ENCODE assay signal across 18 cellular contexts in the genomic region with DNA sequence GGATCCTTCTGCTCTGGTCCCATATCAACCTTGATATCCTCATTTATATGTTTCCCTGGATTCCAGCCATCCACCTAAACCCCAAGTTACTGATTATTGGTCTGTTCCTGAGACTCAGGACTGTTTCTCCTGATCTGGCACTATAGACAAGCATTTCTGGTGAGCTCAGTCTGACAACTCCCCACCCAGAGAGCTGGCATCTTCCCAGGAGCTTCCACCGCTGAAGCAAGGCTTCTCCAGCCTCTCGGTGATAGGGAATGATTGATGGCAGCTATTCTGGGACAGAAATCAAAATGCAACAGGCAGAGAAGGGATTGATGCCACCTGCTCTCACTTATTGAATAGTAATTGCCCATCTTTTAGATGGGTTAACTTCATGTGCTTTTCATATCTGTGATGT.
DNase-seq lines count a peak whose midpoint lies in the region; ATAC-seq and TF ChIP-seq lines count a peak whose summit lies in the region.
"Had no signal": no experiment of that assay in that cellular context is flagged by ENCODE, and none has a peak within 500 bp of the region (broad histone marks: within the 10 kb centered on the region; RNA-seq: fewer than 3 reads in every experiment).

No MANE protein-coding gene starts in this region.

- in situ Hi-C loops in transverse colon (cut with MboI; ENCODE audit: low pct_ligation_motif_present in 1 of 4, low pct_unique_long_range_greater_than_20kb in 1 of 4, low sequenced_read_pairs in 3 of 4), result loop anchor here in 3 of 4 donors (25.0 kb wide), 2 partner anchors 104 to 754 kb away; no protein-coding TSS in a partner anchor

- no peaks in the 10 kb centered on the region for H3K4me1 ChIP-seq in testis
- H3K4me1 ChIP-seq in transverse colon, result no peaks in the 10 kb centered on the region
- H3K4me1 ChIP-seq: A549, Caco-2 had no signal

- no peaks in the 10 kb centered on the region for H3K27me3 ChIP-seq in testis
- no peaks in the 10 kb centered on the region for H3K27me3 ChIP-seq in transverse colon

- intact Hi-C loops in left ventricle myocardium superior (cut with micrococcal nuclease) (no loop called here), cardiac septum (cut with DNase I) (no loop called here), testis (cut with DNase I; ENCODE audit: low total_unique reads) (no loop called here), transverse colon (cut with DNase I; ENCODE audit: low total_unique reads) (no loop called here)

- H3K27ac ChIP-seq in testis (no peak overlapping the region), transverse colon (no peak overlapping the region)
- H3K27ac ChIP-seq: A549, C4-2B had no signal

- no peak for TF ChIP-seq POLR2A in testis (IDR thresholded peaks at IDR 0.05)
- no peak for TF ChIP-seq POLR2A in transverse colon (IDR thresholded peaks at IDR 0.05)

- TF ChIP-seq CTCF in fibroblast of the aortic adventitia (IDR thresholded peaks at IDR 0.05; ENCODE audit: insufficient read depth, low read length) (no peak), testis (IDR thresholded peaks at IDR 0.05) (no peak), transverse colon (IDR thresholded peaks at IDR 0.05) (no peak)

- H3K9me3 ChIP-seq in testis, result no peaks in the 10 kb centered on the region
- H3K9me3 ChIP-seq in transverse colon, result no peaks in the 10 kb centered on the region
- H3K9me3 ChIP-seq: A549, Caco-2, SK-N-SH had no signal

- no peaks in the 10 kb centered on the region for H3K36me3 ChIP-seq in testis (ENCODE audit: low read depth, missing control alignments)
- H3K36me3 ChIP-seq in transverse colon, result no peaks in the 10 kb centered on the region

- DNase-seq in left ventricle myocardium superior (no peak), cardiac septum (ENCODE audit: low spot score) (no peak), NCI-H2171 (lab: John Stamatoyannopoulos, UW) (peak; percentile 87), fibroblast of the aortic adventitia (ENCODE audit: low read depth) (peak; percentile 12), testis (peak; percentile 37), transverse colon (no peak)
- no peak for DNase-seq in stimulated activated CD4-positive, alpha-beta T cell treated with anti-CD3 and anti-CD28 coated beads, Interleukin-1b, Interleukin-23, amount 100 ng/mL, for 48 hours
- DNase-seq: Caco-2; CD8-positive, alpha-beta T cell; DND-41; NCI-H1092 treated with DMSO at 0.1 percent for 48 hours; NCI-H146; NCI-H2029 treated with DMSO at 0.1 percent for 48 hours; SK-N-SH; T-helper 2 cell had no signal

- TF ChIP-seq EP300 in transverse colon (IDR thresholded peaks at IDR 0.05; ENCODE audit: low read depth), result no peak

- ATAC-seq in left ventricle myocardium superior (peak; percentile 34), GM18909 (IDR thresholded peaks at IDR 0.05; ENCODE audit: poor library complexity, unreplicated experiment) (no peak)
- ATAC-seq: A549; CD8-positive, alpha-beta T cell had no signal

- no peak overlapping the region for H3K4me3 ChIP-seq in fibroblast of the aortic adventitia (ENCODE audit: low read depth, low read length)
- H3K4me3 ChIP-seq in testis, result no peak overlapping the region
- no peak overlapping the region for H3K4me3 ChIP-seq in transverse colon
- H3K4me3 ChIP-seq: A549 had no signal

- 37 to 55% methylated on average over 2 of the region's 2 CpGs for WGBS in testis, 2 donors
- WGBS in transverse colon (ENCODE audit: low coverage in 1 of 2), 2 donors, result 38% methylated on average over 2 of the region's 2 CpGs; no CpG with 5 or more reads in 1 of the 2 donors

Comparison
In these comparisons a context has a peak if more than half of its experiments do, and no peak if none do; other contexts are left out.
1. DNase-seq: peak in NCI-H2171 (single experiment), fibroblast of the aortic adventitia (single experiment) and testis (single experiment); none in left ventricle myocardium superior (single experiment), cardiac septum (single experiment), stimulated activated CD4-positive, alpha-beta T cell treated with anti-CD3 and anti-CD28 coated beads, Interleukin-1b, Interleukin-23, amount 100 ng/mL, for 48 hours (single experiment) and transverse colon (single experiment).